Comparison of ENCODE assay signal across 26 cellular contexts in genomic region chr9:134359493-134360179, GRCh38. TPM values are rescaled to one million over a fixed set of nuclear protein-coding genes. Genes with fewer than 3 reads are reported as not detected.
DNase-seq lines count a peak whose midpoint lies in the region; ATAC-seq and TF ChIP-seq lines count a peak whose summit lies in the region.
"Had no signal": no experiment of that assay in that cellular context is flagged by ENCODE, and none has a peak within 500 bp of the region (broad histone marks: within the 10 kb centered on the region; RNA-seq: fewer than 3 reads in every experiment).

No MANE protein-coding gene starts in this region.

- peaks cover 4% of the 10 kb centered on the region for H3K36me3 Mint-ChIP-seq in endothelial cell (ENCODE audit: low read depth, unreplicated experiment)
- H3K36me3 Mint-ChIP-seq: naive B cell; stimulated activated naive B cell treated with anti-CD40 and anti-IgM and Interleukin-4, amounts not matched to agents 10 μg/mL and 1 μg/mL and 100 μg/mL, for 72 hours had no signal

- TF ChIP-seq CTCF in ascending aorta (IDR thresholded peaks at IDR 0.05) (no peak), lower lobe of right lung (IDR thresholded peaks at IDR 0.05) (no peak), upper lobe of right lung (IDR thresholded peaks at IDR 0.05) (no peak), endothelial cell (IDR thresholded peaks at IDR 0.05; ENCODE audit: unreplicated experiment) (no peak)

- DNase-seq in NCI-H1105 (lab: John Stamatoyannopoulos, UW) (peak; percentile 48), NCI-H1105 treated with DMSO at 0.1 percent for 48 hours (lab: John Stamatoyannopoulos, UW) (no peak), ascending aorta (ENCODE audit: low spot score in 2 of 2) (no peak), lower lobe of right lung (no peak), upper lobe of right lung (no peak), LoVo (ENCODE audit: low spot score) (no peak), endothelial cell (ENCODE audit: low spot score) (no peak), KG1 (lab: John Stamatoyannopoulos, UW) (no peak)
- DNase-seq: 8988T; activated naive CD4-positive, alpha-beta T cell; dorsolateral prefrontal cortex; EL; foreskin melanocyte; HFFc6; islet precursor cell; mesenchymal stem cell; naive B cell; NCI-H1694; NCI-H82; OCI-M1; ovary; stimulated activated CD4-positive, alpha-beta T cell treated with anti-CD3 and anti-CD28 coated beads, Interleukin-1b, Interleukin-23, amount 100 ng/mL, for 48 hours; stimulated activated naive B cell treated with anti-CD40 and anti-IgM and Interleukin-4, amounts not matched to agents 10 μg/mL and 1 μg/mL and 100 μg/mL, for 72 hours; transverse colon; WERI-Rb-1 had no signal

- H3K4me1 ChIP-seq in ascending aorta: peaks cover 26 to 59% of the 10 kb centered on the region in 2 donors
- peaks cover 70% of the 10 kb centered on the region for H3K4me1 ChIP-seq in lower lobe of right lung
- H3K4me1 ChIP-seq in upper lobe of right lung: peaks cover 69% of the 10 kb centered on the region

- H3K27ac ChIP-seq in ascending aorta (peak overlapping the region; percentile 72 to 86), lower lobe of right lung (peak overlapping the region; percentile 41), upper lobe of right lung (peak overlapping the region; percentile 24)
- H3K27ac ChIP-seq: WERI-Rb-1 had no signal

- peaks cover 6% of the 10 kb centered on the region for H3K27me3 Mint-ChIP-seq in endothelial cell (ENCODE audit: unreplicated experiment)
- H3K27me3 Mint-ChIP-seq: naive B cell; stimulated activated naive B cell treated with anti-CD40 and anti-IgM and Interleukin-4, amounts not matched to agents 10 μg/mL and 1 μg/mL and 100 μg/mL, for 72 hours had no signal

- peak in 1 of 2 donors; percentile 19 for ATAC-seq in lower lobe of right lung
- ATAC-seq in upper lobe of right lung: peak; percentile 18
- ATAC-seq: stimulated activated naive B cell treated with anti-CD40 and anti-IgM and Interleukin-4, amounts not matched to agents 10 μg/mL and 1 μg/mL and 100 μg/mL, for 72 hours had no signal

- H3K4me3 Mint-ChIP-seq in endothelial cell (ENCODE audit: unreplicated experiment): no peak overlapping the region
- H3K4me3 Mint-ChIP-seq: HFFc6; naive B cell; stimulated activated naive B cell treated with anti-CD40 and anti-IgM and Interleukin-4, amounts not matched to agents 10 μg/mL and 1 μg/mL and 100 μg/mL, for 72 hours; T-helper 1 cell treated with Interleukin-12 subunit alpha and Interleukin-12 subunit beta and Interleukin-4 antibody, amounts not matched to agents 30 μg/mL and 1 μg/mL, for 36 hours had no signal

- H3K9me3 Mint-ChIP-seq in endothelial cell (ENCODE audit: unreplicated experiment): no peaks in the 10 kb centered on the region
- H3K9me3 Mint-ChIP-seq: HFFc6; naive B cell; stimulated activated naive B cell treated with anti-CD40 and anti-IgM and Interleukin-4, amounts not matched to agents 10 μg/mL and 1 μg/mL and 100 μg/mL, for 72 hours; T-helper 1 cell treated with Interleukin-12 subunit alpha and Interleukin-12 subunit beta and Interleukin-4 antibody, amounts not matched to agents 30 μg/mL and 1 μg/mL, for 36 hours had no signal

- no peak overlapping the region for H3K27ac Mint-ChIP-seq in endothelial cell (ENCODE audit: unreplicated experiment)
- H3K27ac Mint-ChIP-seq: HFFc6; stimulated activated naive B cell treated with anti-CD40 and anti-IgM and Interleukin-4, amounts not matched to agents 10 μg/mL and 1 μg/mL and 100 μg/mL, for 72 hours; T-helper 1 cell treated with Interleukin-12 subunit alpha and Interleukin-12 subunit beta and Interleukin-4 antibody, amounts not matched to agents 30 μg/mL and 1 μg/mL, for 36 hours had no signal

- H3K36me3 ChIP-seq in ascending aorta: no peaks in the 10 kb centered on the region
- no peaks in the 10 kb centered on the region for H3K36me3 ChIP-seq in lower lobe of right lung
- no peaks in the 10 kb centered on the region for H3K36me3 ChIP-seq in upper lobe of right lung
- H3K36me3 ChIP-seq: ovary, transverse colon, WERI-Rb-1 had no signal

- H3K9me3 ChIP-seq in ascending aorta: no peaks in the 10 kb centered on the region
- H3K9me3 ChIP-seq in lower lobe of right lung: no peaks in the 10 kb centered on the region
- no peaks in the 10 kb centered on the region for H3K9me3 ChIP-seq in upper lobe of right lung
- H3K9me3 ChIP-seq: ovary, transverse colon had no signal

- H3K4me3 ChIP-seq in ascending aorta (no peak overlapping the region), lower lobe of right lung (no peak overlapping the region), upper lobe of right lung (no peak overlapping the region)
- H3K4me3 ChIP-seq: dorsolateral prefrontal cortex, ovary, transverse colon had no signal

- intact Hi-C loops in ascending aorta (cut with DNase I): no loop called here
- intact Hi-C loops in lower lobe of right lung (cut with DNase I): no loop called here
- intact Hi-C loops in upper lobe of right lung (cut with DNase I): no loop called here

- H3K27me3 ChIP-seq in ascending aorta (no peaks in the 10 kb centered on the region), lower lobe of right lung (ENCODE audit: low read depth) (no peaks in the 10 kb centered on the region), upper lobe of right lung (no peaks in the 10 kb centered on the region)
- H3K27me3 ChIP-seq: dorsolateral prefrontal cortex, ovary, transverse colon had no signal

- no peaks in the 10 kb centered on the region for H3K4me1 Mint-ChIP-seq in endothelial cell (ENCODE audit: unreplicated experiment)

RNA-seq across cellular contexts. Expression of gene RXRA, which starts 33.4 kb away (rescaled TPM):
- total RNA-seq in ascending aorta (64.1 TPM), lower lobe of right lung (85.7 TPM), upper lobe of right lung (80.6 TPM), endothelial cell (ENCODE audit: unreplicated experiment) (83.3 TPM)

Comparison
In these comparisons a context has a peak if more than half of its experiments do, and no peak if none do; other contexts are left out.
1. H3K27ac ChIP-seq: peak in every context shown above with its lines; median percentile 79 in ascending aorta; 41 in lower lobe of right lung; 24 in upper lobe of right lung.